In genomic region chrX:57528670-57529255, GRCh38 we compare ENCODE assay signal across 8 cellular contexts.
A peak's percentile ranks its signal among the peaks of the same experiment; 100 is the strongest.
DNase-seq lines count a peak whose midpoint lies in the region; ATAC-seq and TF ChIP-seq lines count a peak whose summit lies in the region.

No MANE protein-coding gene starts in this region.

- H3K9me3 Mint-ChIP-seq in H9: peaks cover 80 to 97% of the 10 kb centered on the region in 2 experiments

- no peak overlapping the region for H2BK5ac ChIP-seq in H9 (ENCODE audit: insufficient read length, low read length)

- H3T11ph ChIP-seq in H9 (ENCODE audit: low read length): no peak overlapping the region

- no peak overlapping the region for H3K18ac ChIP-seq in H9 (ENCODE audit: insufficient read length, low read depth, low read length)

- H3K23me2 ChIP-seq in H9 (ENCODE audit: insufficient read length, low read depth, low read length, poor library complexity, severe bottlenecking): no peaks in the 10 kb centered on the region

- H2BK20ac ChIP-seq in H9 (ENCODE audit: low read depth, low read length, poor library complexity, severe bottlenecking): no peak overlapping the region

- H3K4me3 Mint-ChIP-seq in H9: no peak overlapping the region

- H3K56ac ChIP-seq in H9 (ENCODE audit: insufficient read length, low read depth, low read length): no peak overlapping the region

- H3K4me2 ChIP-seq in H9 (ENCODE audit: insufficient read depth, insufficient read length, low read length) (no peak overlapping the region), SU-DHL-6 (ENCODE audit: low read depth, low read length, poor library complexity, severe bottlenecking) (no peak overlapping the region)

- H3K79me1 ChIP-seq in H9 (ENCODE audit: insufficient read depth, low read depth, low read length, poor library complexity, severe bottlenecking): no peaks in the 10 kb centered on the region

- H3K27ac ChIP-seq in H9 (ENCODE audit: insufficient read length, low read depth, low read length) (no peak overlapping the region), SU-DHL-6 (ENCODE audit: low read depth, low read length) (no peak overlapping the region), heart right ventricle (no peak overlapping the region)

- H3K23ac ChIP-seq in H9 (ENCODE audit: insufficient read length, low read depth, low read length): no peak overlapping the region

- peak; percentile 10 for DNase-seq in EL
- peak; percentile 38 for DNase-seq in H9
- peak; percentile 6 for DNase-seq in kidney tubule cell (ENCODE audit: low spot score)
- DNase-seq in HCEC 1CT: no peak
- DNase-seq in heart right ventricle: no peak
- DNase-seq in superior temporal gyrus (ENCODE audit: extremely low spot score): no peak
- DNase-seq in activated T-cell treated with anti-CD3 and anti-CD28 coated beads, Interleukin-2, amount 50 U/mL, for 1 hour: no peak

- H3K9me3 ChIP-seq in H9 (ENCODE audit: control insufficient read depth, low read depth, low read length): peaks cover 6% of the 10 kb centered on the region
- H3K9me3 ChIP-seq in SU-DHL-6 (ENCODE audit: insufficient read depth, low read length): no peaks in the 10 kb centered on the region
- H3K9me3 ChIP-seq in heart right ventricle: no peaks in the 10 kb centered on the region

- H2BK12ac ChIP-seq in H9 (ENCODE audit: insufficient read length, low read depth, low read length): no peak overlapping the region

- H4K20me1 ChIP-seq in H9 (ENCODE audit: control insufficient read depth, insufficient read depth, insufficient read length) (no peaks in the 10 kb centered on the region), SU-DHL-6 (ENCODE audit: low read depth, low read length) (no peaks in the 10 kb centered on the region)

- H4K91ac ChIP-seq in H9 (ENCODE audit: insufficient read length, low read depth, low read length): no peak overlapping the region

- 0 out of 2 replicates have a peak, but pooled peaks cover 2% of the 10 kb centered on the region for H3K27me3 Mint-ChIP-seq in H9 (ENCODE audit: low read depth)

- no peaks in the 10 kb centered on the region for H3F3A ChIP-seq in SU-DHL-6 (ENCODE audit: insufficient read depth)

- H3K36me3 ChIP-seq in SU-DHL-6 (ENCODE audit: low read length): no peaks in the 10 kb centered on the region
- H3K36me3 ChIP-seq in heart right ventricle: no peaks in the 10 kb centered on the region

- ATAC-seq in heart right ventricle: no peak

- H3K4me1 Mint-ChIP-seq in H9: no peaks in the 10 kb centered on the region

- H4K5ac ChIP-seq in H9 (ENCODE audit: insufficient read length, low read depth, low read length): no peak overlapping the region

- H3K27me3 ChIP-seq in H9 (ENCODE audit: insufficient read depth, low read length): no peaks in the 10 kb centered on the region
- no peaks in the 10 kb centered on the region for H3K27me3 ChIP-seq in SU-DHL-6 (ENCODE audit: low read length)
- H3K27me3 ChIP-seq in heart right ventricle: peaks cover 0 to 8% (median 0%) of the 10 kb centered on the region in 7 donors

- WGBS in H9 (ENCODE audit: extremely low coverage, insufficient read length, low lambda C conversion rate): no CpG with 5 or more reads among the region's 1 CpG
- 46 to 73% methylated on average over 1 of the region's 1 CpG for WGBS in heart right ventricle, 2 donors

- H3K9ac ChIP-seq in H9 (ENCODE audit: extremely low read depth, insufficient read length, low read length): no peak overlapping the region
- H3K9ac ChIP-seq in SU-DHL-6 (ENCODE audit: low read length): no peak overlapping the region

- TF ChIP-seq CTCF in H9 (conservative IDR thresholded peaks at IDR 0.05) (peak; percentile 60; the same call in 2 of the 3 replicates), SU-DHL-6 (IDR thresholded peaks at IDR 0.05; ENCODE audit: insufficient read depth, low read length, poor library complexity, severe bottlenecking) (peak; percentile 46), heart right ventricle (IDR thresholded peaks at IDR 0.05) (peak in 2 of 9 donors; percentile 21 to 41)

- intact Hi-C loops in heart right ventricle (cut with DNase I): no loop called here

- H3K4me1 ChIP-seq in H9 (ENCODE audit: insufficient read depth, low read length) (no peaks in the 10 kb centered on the region), heart right ventricle (no peaks in the 10 kb centered on the region)

- no peak overlapping the region for H3K27ac Mint-ChIP-seq in H9

- H3K9me2 ChIP-seq in SU-DHL-6 (replicated peaks; ENCODE audit: insufficient read depth, low read length): no peaks in the 10 kb centered on the region

- no peak overlapping the region for H2AFZ ChIP-seq in H9 (ENCODE audit: low read length)
- no peak overlapping the region for H2AFZ ChIP-seq in SU-DHL-6 (ENCODE audit: low read depth, low read length, severe bottlenecking)

- no peak overlapping the region for H2AK5ac ChIP-seq in H9 (ENCODE audit: insufficient read length, low read length)

- peaks cover 0 to 4% (median 0%) of the 10 kb centered on the region in 3 experiments; a peak in 3 of 7 replicates for H3K36me3 Mint-ChIP-seq in H9 (ENCODE audit: insufficient read depth in 1 of 3, low read depth in 3 of 3)

- H2BK15ac ChIP-seq in H9 (ENCODE audit: low read depth, low read length): no peak overlapping the region

- H3K4me3 ChIP-seq in SU-DHL-6 (ENCODE audit: insufficient read depth, low read length, poor library complexity, severe bottlenecking): no peak overlapping the region
- H3K4me3 ChIP-seq in heart right ventricle: no peak overlapping the region

- no peak overlapping the region for H4K8ac ChIP-seq in H9 (replicated peaks; ENCODE audit: insufficient read length, low read depth, low read length)

- H3K4ac ChIP-seq in H9 (ENCODE audit: low read depth, low read length): no peak overlapping the region

- H3K14ac ChIP-seq in H9 (ENCODE audit: insufficient read depth, low read length): no peak overlapping the region

- H3K79me2 ChIP-seq in H9 (ENCODE audit: insufficient read depth, low read length) (no peaks in the 10 kb centered on the region), SU-DHL-6 (ENCODE audit: insufficient read depth, low read length) (no peaks in the 10 kb centered on the region)

- no peak overlapping the region for H2BK120ac ChIP-seq in H9 (ENCODE audit: low read depth, low read length, poor library complexity, severe bottlenecking)

Comparison
In these comparisons a context has a peak if more than half of its experiments do, and no peak if none do; other contexts are left out.
1. DNase-seq: peak in EL (single experiment), H9 (single experiment) and kidney tubule cell (single experiment); none in HCEC 1CT (single experiment), heart right ventricle (0 of 2), superior temporal gyrus (single experiment) and activated T-cell treated with anti-CD3 and anti-CD28 coated beads, Interleukin-2, amount 50 U/mL, for 1 hour (single experiment).